Comparison of ENCODE assay signal across 18 cellular contexts in genomic region chr10:29540016-29540415, GRCh38.
"Had no signal": no experiment of that assay in that cellular context is flagged by ENCODE, and none has a peak within 500 bp of the region (broad histone marks: within the 10 kb centered on the region; RNA-seq: fewer than 3 reads in every experiment).

No MANE protein-coding gene starts in this region.

- DNase-seq: activated CD4-positive, alpha-beta T cell treated with anti-CD3 and anti-CD28 coated beads, Interleukin-2, amount 50 U/mL, for 1 hour; activated CD4-positive, CD25-positive, alpha-beta regulatory T cell; amniotic stem cell; brain microvascular endothelial cell; cerebellar nuclear complex; effector memory CD8-positive, alpha-beta T cell; head of caudate nucleus; left lung; pancreas; stimulated activated CD4-positive, alpha-beta T cell treated with anti-CD3 and anti-CD28 coated beads, Interleukin-4, amount 100 ng/mL, for 4 hours; stimulated activated naive CD8-positive, alpha-beta T cell treated with anti-CD3 and anti-CD28 coated beads, Interleukin-15, amount 100 ng/mL, for 72 hours; T-helper 2 cell; thyroid gland; uterus had no signal

- H3K9me3 ChIP-seq: left lung, pancreas, thyroid gland, uterus had no signal

- H3K27ac ChIP-seq: brain microvascular endothelial cell, left lung, neural progenitor cell, pancreas, skin epidermis, thyroid gland had no signal

- FAIRE-seq: islet of Langerhans, pancreas, TTC549 had no signal

- H3K27me3 ChIP-seq: brain microvascular endothelial cell, left lung, neural progenitor cell, pancreas, thyroid gland, uterus had no signal

- H3K36me3 ChIP-seq: neural progenitor cell, thyroid gland, uterus had no signal

- H2AFZ ChIP-seq: neural progenitor cell had no signal

- H3K4me2 ChIP-seq: neural progenitor cell had no signal

- ATAC-seq: effector memory CD8-positive, alpha-beta T cell; left lung; pancreas; stimulated activated naive CD8-positive, alpha-beta T cell treated with anti-CD3 and anti-CD28 coated beads, Interleukin-15, amount 100 ng/mL, for 72 hours had no signal

- H3K4me3 ChIP-seq: left lung, neural progenitor cell, pancreas, skin epidermis, thyroid gland, uterus had no signal

- H3K9ac ChIP-seq: neural progenitor cell had no signal
